ENCODE assay signal across 17 cellular contexts in genomic region chr6:121544691-121545090, GRCh38.
"Had no signal": no experiment of that assay in that cellular context is flagged by ENCODE, and none has a peak within 500 bp of the region (broad histone marks: within the 10 kb centered on the region; RNA-seq: fewer than 3 reads in every experiment).

No MANE protein-coding gene starts in this region.

- H3K4me1 ChIP-seq: sigmoid colon had no signal

- H3K79me2 ChIP-seq: hepatocyte had no signal

- H3K27ac ChIP-seq: body of pancreas, coronary artery, esophagus muscularis mucosa, foreskin keratinocyte, hepatocyte, neutrophil, pancreas, sigmoid colon, WERI-Rb-1 had no signal

- H3K9me3 ChIP-seq: body of pancreas, esophagus muscularis mucosa, neutrophil, pancreas, sigmoid colon had no signal

- H3K36me3 ChIP-seq: esophagus muscularis mucosa, neutrophil, pancreas, sigmoid colon, WERI-Rb-1 had no signal

- H3K27me3 ChIP-seq: body of pancreas, esophagus muscularis mucosa, foreskin keratinocyte, hepatocyte, neutrophil, pancreas, sigmoid colon had no signal

- H3K4me2 ChIP-seq: hepatocyte had no signal

- H3K4me3 ChIP-seq: body of pancreas, coronary artery, esophagus muscularis mucosa, hepatocyte, lung, pancreas, sigmoid colon had no signal

- ATAC-seq: body of pancreas; foreskin keratinocyte; natural killer cell treated with Interleukin-12 subunit alpha and Interleukin-12 subunit beta and Interleukin-15 and Interleukin-18, amount 100 ng/mL, for 72 hours; pancreas; stimulated activated effector memory CD8-positive, alpha-beta T cell treated with anti-CD3 and anti-CD28 coated beads, Interleukin-12 subunit alpha, Interleukin-12 subunit beta, amount 100 ng/mL, for 72 hours had no signal

- DNase-seq: activated CD4-positive, alpha-beta T cell treated with anti-CD3 and anti-CD28 coated beads, Interleukin-2, amount 50 U/mL, for 48 hours; activated gamma-delta T cell treated with Interleukin-2 at 50 U/mL for 16 hours; body of pancreas; central memory CD4-positive, alpha-beta T cell; foreskin keratinocyte; left cardiac atrium; pancreas; sigmoid colon; stimulated activated CD4-positive, alpha-beta T cell treated with anti-CD3 and anti-CD28 coated beads, Interleukin-4, amount 100 ng/mL, for 24 hours; WERI-Rb-1 had no signal

- H2AFZ ChIP-seq: hepatocyte had no signal
